13 cellular contexts compared by ENCODE assay signal in genomic region chr10:10394933-10395658, GRCh38.
"Had no signal": no experiment of that assay in that cellular context is flagged by ENCODE, and none has a peak within 500 bp of the region (broad histone marks: within the 10 kb centered on the region; RNA-seq: fewer than 3 reads in every experiment).

No MANE protein-coding gene starts in this region.

- H3K27ac ChIP-seq: brain microvascular endothelial cell, gastroesophageal sphincter, tibial nerve, vagina had no signal

- H3K4me1 ChIP-seq: gastroesophageal sphincter, tibial nerve, vagina had no signal

- H3K9me3 ChIP-seq: vagina had no signal

- H3K27me3 ChIP-seq: brain microvascular endothelial cell, gastroesophageal sphincter, tibial nerve, vagina had no signal

- DNase-seq: activated CD4-positive, alpha-beta T cell treated with anti-CD3 and anti-CD28 coated beads, Interleukin-2, amount 50 U/mL, for 4 hours; activated CD4-positive, CD25-positive, alpha-beta regulatory T cell treated with anti-CD3 and anti-CD28 coated beads, Interleukin-2, amount 50 U/mL, for 72 hours; activated effector memory CD4-positive, alpha-beta T cell treated with Interleukin-2 at 50 U/mL for 16 hours; activated T-cell treated with anti-CD3 and anti-CD28 coated beads, Interleukin-2, amount 50 U/mL, for 1 hour; amygdala; brain microvascular endothelial cell; endodermal cell; small intestine had no signal

- ATAC-seq: activated naive CD4-positive, alpha-beta T cell treated with anti-CD3 and anti-CD28 coated beads, Interleukin-2, amount 50 U/mL, for 72 hours; gastroesophageal sphincter; stimulated activated effector memory CD8-positive, alpha-beta T cell treated with anti-CD3 and anti-CD28 coated beads, Interleukin-12 subunit alpha, Interleukin-12 subunit beta, amount 100 ng/mL, for 72 hours had no signal

- H3K36me3 ChIP-seq: brain microvascular endothelial cell, gastroesophageal sphincter, tibial nerve, vagina had no signal

- H3K4me3 ChIP-seq: gastroesophageal sphincter, tibial nerve, vagina had no signal
